21 cellular contexts compared by ENCODE assay signal in genomic region chr1:189821838-189822237, GRCh38.
DNase-seq lines count a peak whose midpoint lies in the region; FAIRE-seq and TF ChIP-seq lines count a peak whose summit lies in the region.
"Had no signal": no experiment of that assay in that cellular context is flagged by ENCODE, and none has a peak within 500 bp of the region (broad histone marks: within the 10 kb centered on the region; RNA-seq: fewer than 3 reads in every experiment).

No MANE protein-coding gene starts in this region.

- H3K4me2 ChIP-seq in neuronal stem cell (ENCODE audit: insufficient read depth, low read length, poor library complexity, severe bottlenecking) = no peak overlapping the region

- no peak overlapping the region for H3K4ac ChIP-seq in neuronal stem cell (ENCODE audit: low read length)

- intact Hi-C loops in MCF 10A (cut with micrococcal nuclease) = no loop called here
- intact Hi-C loops in cardiac septum (cut with DNase I) = no loop called here

- DNase-seq in D721Med (ENCODE audit: insufficient read length, low spot score) = no peak
- peak; percentile 50 for DNase-seq in NCI-H69 (lab: John Stamatoyannopoulos, UW)
- peak; percentile 86 for DNase-seq in choroid plexus epithelial cell (ENCODE audit: low read depth)
- no peak for DNase-seq in neuronal stem cell (ENCODE audit: low spot score)
- no peak for DNase-seq in MCF 10A (ENCODE audit: unreplicated experiment)
- no peak for DNase-seq in NCI-H1436 treated with DMSO at 0.1 percent for 48 hours (lab: John Stamatoyannopoulos, UW)
- no peak for DNase-seq in cardiac septum (ENCODE audit: low spot score)
- no peak for DNase-seq in hypothalamus (lab: John Stamatoyannopoulos, UW)
- DNase-seq: AML-193; C1 segment of cervical spinal cord; CD8-positive, alpha-beta T cell; DMS153; Karpas-422; NCI-H1694 treated with DMSO at 0.1 percent for 48 hours; NCI-H2107; NCI-H345; NCI-H526; PC-3; Right ventricle myocardium superior had no signal

- no CpG with 5 or more reads among the region's 1 CpG for WGBS in neuronal stem cell (ENCODE audit: extremely low coverage in 2 of 2, insufficient read length in 2 of 2, insufficient replicate concordance in 1 of 2), 2 donors

- no peaks in the 10 kb centered on the region for H3K36me3 Mint-ChIP-seq in MCF 10A (ENCODE audit: insufficient read depth, unreplicated experiment)
- H3K36me3 Mint-ChIP-seq: CD8-positive, alpha-beta T cell had no signal

- no peak overlapping the region for H3K27ac ChIP-seq in neuronal stem cell (replicated peaks; ENCODE audit: low read length)

- no peak overlapping the region for H3K9ac ChIP-seq in neuronal stem cell (ENCODE audit: low read depth, low read length, poor library complexity)

- no peak for TF ChIP-seq CTCF in D721Med (IDR thresholded peaks at IDR 0.05; ENCODE audit: insufficient read depth, missing control alignments)
- no peak for TF ChIP-seq CTCF in choroid plexus epithelial cell (conservative IDR thresholded peaks at IDR 0.05; ENCODE audit: low read depth, low read length)
- TF ChIP-seq CTCF in MCF 10A (IDR thresholded peaks at IDR 0.05; ENCODE audit: unreplicated experiment) = no peak

- peaks cover 0 to 9% of the 10 kb centered on the region in 2 donors for H3K4me1 ChIP-seq in neuronal stem cell (ENCODE audit: control insufficient read depth in 2 of 2, insufficient read depth in 1 of 2, low read depth in 1 of 2, low read length in 2 of 2)

- no peaks in the 10 kb centered on the region for H3K4me1 Mint-ChIP-seq in MCF 10A (ENCODE audit: insufficient read depth, unreplicated experiment)

- H3K27ac Mint-ChIP-seq in MCF 10A (ENCODE audit: low read depth, unreplicated experiment) = no peak overlapping the region
- H3K27ac Mint-ChIP-seq: CD8-positive, alpha-beta T cell had no signal

- no TSS peak for BruUV-seq in MCF 10A (replicated peaks; lab: Mats Ljungman, UMichigan)

- H3K9me3 Mint-ChIP-seq in MCF 10A (ENCODE audit: unreplicated experiment) = no peaks in the 10 kb centered on the region

- no peaks in the 10 kb centered on the region for H3K27me3 Mint-ChIP-seq in MCF 10A (ENCODE audit: insufficient read depth, unreplicated experiment)

- CTCF ChIA-PET in MCF 10A (lab: Yijun Ruan, JAX) = no interaction called here

- H2BK12ac ChIP-seq in neuronal stem cell (ENCODE audit: low read length) = no peak overlapping the region

- H2BK15ac ChIP-seq in neuronal stem cell (ENCODE audit: low read length) = no peak overlapping the region

- no peak overlapping the region for H4K91ac ChIP-seq in neuronal stem cell (ENCODE audit: low read depth, low read length, poor library complexity)

- no peak overlapping the region for H2AK5ac ChIP-seq in neuronal stem cell (ENCODE audit: low read depth, low read length)

- H3K23ac ChIP-seq in neuronal stem cell (ENCODE audit: low read depth, low read length, poor library complexity) = no peak overlapping the region

- H3K27me3 ChIP-seq in neuronal stem cell (ENCODE audit: control insufficient read depth in 3 of 3, insufficient read depth in 3 of 3, low read depth in 1 of 3, low read length in 3 of 3) = no peaks in the 10 kb centered on the region

- H2BK120ac ChIP-seq in neuronal stem cell (ENCODE audit: low read depth, low read length) = no peak overlapping the region

- no peak overlapping the region for H3K4me3 Mint-ChIP-seq in MCF 10A (ENCODE audit: unreplicated experiment)
- H3K4me3 Mint-ChIP-seq: CD8-positive, alpha-beta T cell had no signal

- peaks cover 0 to 6% of the 10 kb centered on the region in 2 donors for H3K9me3 ChIP-seq in neuronal stem cell (replicated peaks in 1 of 2; ENCODE audit: control insufficient read depth in 2 of 2, insufficient read depth in 1 of 2, low read depth in 1 of 2, low read length in 2 of 2)

- peak; percentile 46 for FAIRE-seq in D721Med (lab: Jason Lieb, UNC)
- FAIRE-seq: GM12892, H1 had no signal

- POLR2A ChIA-PET in MCF 10A (lab: Yijun Ruan, JAX) = no interaction called here

- H3K14ac ChIP-seq in neuronal stem cell (ENCODE audit: low read length) = no peak overlapping the region

- no peak overlapping the region for H3K18ac ChIP-seq in neuronal stem cell (ENCODE audit: low read length)

- H3K36me3 ChIP-seq in neuronal stem cell (replicated peaks in 1 of 2; ENCODE audit: control insufficient read depth in 2 of 2, insufficient read depth in 2 of 2, low read length in 2 of 2) = no peaks in the 10 kb centered on the region

- H2BK5ac ChIP-seq in neuronal stem cell (ENCODE audit: low read length) = no peak overlapping the region

- no peaks in the 10 kb centered on the region for H3K79me1 ChIP-seq in neuronal stem cell (ENCODE audit: low read depth, low read length)

- no peak overlapping the region for H3K4me3 ChIP-seq in choroid plexus epithelial cell (ENCODE audit: low read depth, low read length)
- H3K4me3 ChIP-seq in neuronal stem cell (ENCODE audit: low read length in 2 of 2) = no peak overlapping the region

- no peak overlapping the region for H4K8ac ChIP-seq in neuronal stem cell (ENCODE audit: low read depth, low read length)

- H2AFZ ChIP-seq in neuronal stem cell (ENCODE audit: low read length) = peak overlapping the region; percentile 58

Comparison
In these comparisons a context has a peak if more than half of its experiments do, and no peak if none do; other contexts are left out.
1. DNase-seq: peak in NCI-H69 (single experiment) and choroid plexus epithelial cell (single experiment); none in D721Med (single experiment), neuronal stem cell (single experiment), MCF 10A (single experiment), NCI-H1436 treated with DMSO at 0.1 percent for 48 hours (single experiment), cardiac septum (single experiment) and hypothalamus (0 of 51).